ENCODE assay signal across 37 cellular contexts in the genomic region with DNA sequence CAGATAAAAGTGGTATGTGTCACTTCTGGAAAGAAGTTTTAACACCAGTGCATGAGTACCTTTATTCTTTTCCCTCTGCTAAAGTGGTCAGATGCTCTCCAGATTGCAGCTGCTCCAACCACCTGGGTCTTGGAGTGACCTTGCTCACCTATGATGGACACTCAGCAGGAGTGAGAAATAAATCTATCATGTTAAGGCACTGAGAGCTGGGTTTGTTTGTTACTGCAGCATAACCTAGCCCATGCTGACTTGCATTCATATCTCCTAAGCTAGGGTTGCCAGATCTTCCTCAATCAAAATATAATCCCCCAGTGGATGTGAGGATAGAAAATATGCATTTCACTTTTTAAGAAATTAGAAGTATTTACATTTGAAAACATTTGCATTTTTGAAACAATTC.
A peak's percentile ranks its signal among the peaks of the same experiment; 100 is the strongest.
DNase-seq lines count a peak whose midpoint lies in the region; ATAC-seq, FAIRE-seq and TF ChIP-seq lines count a peak whose summit lies in the region.
"Had no signal": no experiment of that assay in that cellular context is flagged by ENCODE, and none has a peak within 500 bp of the region (broad histone marks: within the 10 kb centered on the region; RNA-seq: fewer than 3 reads in every experiment).

No MANE protein-coding gene starts in this region.

- no peak overlapping the region for H3K4me3 Mint-ChIP-seq in GM23338
- H3K4me3 Mint-ChIP-seq: B cell; CD14-positive monocyte; CD4-positive, alpha-beta memory T cell; CD4-positive, alpha-beta T cell; CD4-positive, CD25-positive, alpha-beta regulatory T cell; CD8-positive, alpha-beta memory T cell; CD8-positive, alpha-beta T cell had no signal

- no peaks in the 10 kb centered on the region for H3K27me3 Mint-ChIP-seq in GM23338 (ENCODE audit: insufficient read depth, low read depth, poor library complexity)
- H3K27me3 Mint-ChIP-seq: CD4-positive, CD25-positive, alpha-beta regulatory T cell had no signal

- no peak overlapping the region for H3K4me2 ChIP-seq in HepG2 (ENCODE audit: low read depth, low read length)
- no peak overlapping the region for H3K4me2 ChIP-seq in GM23338
- H3K4me2 ChIP-seq in K562 (ENCODE audit: insufficient read depth, low read length): no peak overlapping the region
- H3K4me2 ChIP-seq: A549; BLaER1; BLaER1 treated with 17β-estradiol and CSF1 and Interleukin-3, amounts not matched to agents 10 nM and 100 nM had no signal

- no peaks in the 10 kb centered on the region for H3F3A ChIP-seq in GM23338 (replicated peaks; ENCODE audit: low read depth)

- H3K27ac ChIP-seq in HepG2 (ENCODE audit: extremely low read length, insufficient read depth, low read length) (no peak overlapping the region), right lobe of liver (no peak overlapping the region), GM23338 (ENCODE audit: low read depth) (no peak overlapping the region), K562 (ENCODE audit: extremely low read depth, low read depth, low read length) (no peak overlapping the region), esophagus muscularis mucosa (replicated peaks in 1 of 4) (no peak overlapping the region)
- H3K27ac ChIP-seq: 22Rv1; A549; BLaER1; BLaER1 treated with 17β-estradiol and CSF1 and Interleukin-3, amounts not matched to agents 10 nM and 100 nM; C4-2B had no signal

- H3K27ac Mint-ChIP-seq in GM23338: no peak overlapping the region
- H3K27ac Mint-ChIP-seq: B cell; CD14-positive monocyte; CD4-positive, alpha-beta memory T cell; CD4-positive, alpha-beta T cell; CD4-positive, CD25-positive, alpha-beta regulatory T cell; CD8-positive, alpha-beta memory T cell; CD8-positive, alpha-beta T cell had no signal

- H3K4me1 ChIP-seq in HepG2 (ENCODE audit: insufficient read depth, low read length) (no peaks in the 10 kb centered on the region), right lobe of liver (no peaks in the 10 kb centered on the region), GM23338 (ENCODE audit: insufficient read depth) (no peaks in the 10 kb centered on the region), K562 (replicated peaks in 1 of 2; ENCODE audit: control insufficient read depth in 2 of 2, insufficient read depth in 2 of 2, low read length in 2 of 2) (no peaks in the 10 kb centered on the region), esophagus muscularis mucosa (no peaks in the 10 kb centered on the region)
- H3K4me1 ChIP-seq: A549, BE2C, Caco-2 had no signal

- no peaks in the 10 kb centered on the region for H3K9me3 ChIP-seq in HepG2 (ENCODE audit: low read length)
- H3K9me3 ChIP-seq in right lobe of liver: no peaks in the 10 kb centered on the region
- no peaks in the 10 kb centered on the region for H3K9me3 ChIP-seq in K562 (replicated peaks; ENCODE audit: control insufficient read depth, insufficient read depth, low read depth, low read length)
- H3K9me3 ChIP-seq in esophagus muscularis mucosa: no peaks in the 10 kb centered on the region
- H3K9me3 ChIP-seq: A549, BE2C, BLaER1, Caco-2 had no signal

- intact Hi-C loops in HepG2 (cut with micrococcal nuclease; ENCODE audit: unreplicated experiment): no loop called here
- intact Hi-C loops in right lobe of liver (cut with DNase I): no loop called here
- intact Hi-C loops in K562 (cut with micrococcal nuclease): no loop called here
- intact Hi-C loops in esophagus muscularis mucosa (cut with DNase I): no loop called here

- H2AFZ ChIP-seq in HepG2 (ENCODE audit: low read length) (no peak overlapping the region), GM23338 (0 out of 2 replicates have a peak overlapping the region, but pooled peaks have one; percentile 45), K562 (ENCODE audit: low read depth, low read length) (no peak overlapping the region)

- POLR2A ChIA-PET in HepG2 (lab: Yijun Ruan, JAX): no interaction called here
- POLR2A ChIA-PET in K562 (lab: Yijun Ruan, JAX): no interaction called here

- no peaks in the 10 kb centered on the region for H3K9me2 ChIP-seq in GM23338 (ENCODE audit: insufficient read depth)

- H3K9ac ChIP-seq in HepG2 (ENCODE audit: insufficient read depth, low read depth, low read length) (no peak overlapping the region), K562 (ENCODE audit: insufficient read depth in 1 of 2, low read depth in 2 of 2, low read length in 2 of 2) (no peak overlapping the region)
- H3K9ac ChIP-seq: BLaER1; BLaER1 treated with 17β-estradiol and CSF1 and Interleukin-3, amounts not matched to agents 10 nM and 100 nM had no signal

- H3K9me3 Mint-ChIP-seq in GM23338: peaks cover 7% of the 10 kb centered on the region; the same call in 2 of the 3 replicates

- in situ Hi-C loops in HepG2 (cut with HindIII; ENCODE audit: extremely low pct_ligation_motif_present, low pct_unique_long_range_greater_than_20kb) (no loop called here), K562 (cut with MboI) (no loop called here)

- H3K36me3 ChIP-seq in HepG2 (replicated peaks in 1 of 2; ENCODE audit: control insufficient read depth in 1 of 2, insufficient read depth in 2 of 2, low read length in 2 of 2) (no peaks in the 10 kb centered on the region), right lobe of liver (no peaks in the 10 kb centered on the region), GM23338 (ENCODE audit: insufficient read depth) (no peaks in the 10 kb centered on the region; the same call in 1 of the 2 replicates), K562 (ENCODE audit: control insufficient read depth, insufficient read depth, low read length) (no peaks in the 10 kb centered on the region), esophagus muscularis mucosa (no peaks in the 10 kb centered on the region)
- H3K36me3 ChIP-seq: BE2C; BLaER1; BLaER1 treated with 17β-estradiol and CSF1 and Interleukin-3, amounts not matched to agents 10 nM and 100 nM had no signal

- DNase-seq in HepG2 (ENCODE audit: low spot score): no peak
- no peak for DNase-seq in right lobe of liver
- DNase-seq in GM23338 (ENCODE audit: low spot score): no peak
- DNase-seq in K562 (ENCODE audit: extremely low read depth in 1 of 4, low spot score in 3 of 4): no peak
- peak; percentile 37 for DNase-seq in esophagus muscularis mucosa (ENCODE audit: extremely low spot score)
- DNase-seq in activated CD8-positive, alpha-beta memory T cell treated with anti-CD3 and anti-CD28 coated beads, Interleukin-2, amount 50 U/mL, for 48 hours: no peak
- no peak for DNase-seq in NCI-H2029 treated with DMSO at 0.1 percent for 48 hours (lab: John Stamatoyannopoulos, UW)
- no peak for DNase-seq in frontal cortex (ENCODE audit: low spot score in 2 of 2)
- DNase-seq: 8988T; ACHN; AML-193; BE2C; C1 segment of cervical spinal cord; Caco-2; Calu3; CD4-positive, alpha-beta memory T cell; CD4-positive, alpha-beta T cell; CD4-positive, CD25-positive, alpha-beta regulatory T cell; CD8-positive, alpha-beta memory T cell; CD8-positive, alpha-beta T cell; COR-L47; DMS 273 treated with DMSO at 0.1 percent for 48 hours; DMS153; DMS53; DMS79; DMS79 treated with DMSO at 0.1 percent for 48 hours; DND-41; EL had no signal

- no peaks in the 10 kb centered on the region; the same call in 1 of the 3 replicates for H3K36me3 Mint-ChIP-seq in GM23338 (ENCODE audit: low read depth)
- H3K36me3 Mint-ChIP-seq: CD14-positive monocyte; CD4-positive, alpha-beta memory T cell; CD4-positive, CD25-positive, alpha-beta regulatory T cell; CD8-positive, alpha-beta memory T cell; CD8-positive, alpha-beta T cell had no signal

- CTCF ChIA-PET in HepG2 (lab: Yijun Ruan, JAX; ENCODE audit: low intra/inter-chr PET ratio, low total read pairs): no interaction called here
- CTCF ChIA-PET in K562 (lab: Yijun Ruan, JAX; ENCODE audit: low intra/inter-chr PET ratio): no interaction called here

- FAIRE-seq in HepG2 (lab: Jason Lieb, UNC) (no peak), K562 (lab: Jason Lieb, UNC) (no peak), frontal cortex (lab: Jason Lieb, UNC) (no peak)
- FAIRE-seq: A204.1, A549, D721Med had no signal

- TF ChIP-seq POLR2A in HepG2 (IDR thresholded peaks at IDR 0.05; ENCODE audit: insufficient read depth in 1 of 2, low read depth in 2 of 2, low read length in 2 of 2): no peak
- no peak for TF ChIP-seq POLR2A in right lobe of liver (IDR thresholded peaks at IDR 0.05)
- TF ChIP-seq POLR2A in K562 (conservative IDR thresholded peaks at IDR 0.05): no peak
- TF ChIP-seq POLR2A in esophagus muscularis mucosa (IDR thresholded peaks at IDR 0.05; ENCODE audit: low read depth): no peak

- no peaks in the 10 kb centered on the region for H3K4me1 Mint-ChIP-seq in GM23338
- H3K4me1 Mint-ChIP-seq: CD14-positive monocyte; CD4-positive, alpha-beta memory T cell; CD4-positive, CD25-positive, alpha-beta regulatory T cell; CD8-positive, alpha-beta memory T cell had no signal

- TF ChIP-seq EP300 in HepG2 (IDR thresholded peaks at IDR 0.05; ENCODE audit: low read depth in 2 of 2, low read length in 2 of 2): no peak
- TF ChIP-seq EP300 in HepG2 (CRISPR knock-in tag; IDR thresholded peaks at IDR 0.05; ENCODE audit: borderline replicate concordance): no peak
- no peak for TF ChIP-seq EP300 in K562 (IDR thresholded peaks at IDR 0.05; ENCODE audit: low read length)
- no peak for TF ChIP-seq EP300 in esophagus muscularis mucosa (IDR thresholded peaks at IDR 0.05)

- no peak for TF ChIP-seq RAD21 in HepG2 (CRISPR knock-in tag; IDR thresholded peaks at IDR 0.05)
- no peak for TF ChIP-seq RAD21 in K562 (CRISPR knock-in tag; conservative IDR thresholded peaks at IDR 0.05 in 1 of 2, IDR thresholded peaks at IDR 0.05 in 1 of 2)

- ATAC-seq in HepG2 (no peak), right lobe of liver (no peak), GM23338 (no peak), K562 (no peak)
- ATAC-seq: A549; CD8-positive, alpha-beta T cell had no signal

- H3K27me3 ChIP-seq in HepG2 (ENCODE audit: control insufficient read depth in 1 of 2, insufficient read depth in 2 of 2, low read length in 2 of 2): peaks cover 0 to 18% of the 10 kb centered on the region in 2 experiments; a peak in 2 of 5 replicates
- no peaks in the 10 kb centered on the region for H3K27me3 ChIP-seq in right lobe of liver
- no peaks in the 10 kb centered on the region for H3K27me3 ChIP-seq in GM23338 (ENCODE audit: insufficient read depth)
- H3K27me3 ChIP-seq in K562 (ENCODE audit: control insufficient read depth in 2 of 2, insufficient read depth in 2 of 2, low read length in 2 of 2): no peaks in the 10 kb centered on the region
- no peaks in the 10 kb centered on the region for H3K27me3 ChIP-seq in esophagus muscularis mucosa
- H3K27me3 ChIP-seq: BLaER1; BLaER1 treated with 17β-estradiol and CSF1 and Interleukin-3, amounts not matched to agents 10 nM and 100 nM had no signal

- H3K79me2 ChIP-seq in HepG2 (ENCODE audit: insufficient read depth, low read length) (no peaks in the 10 kb centered on the region), GM23338 (replicated peaks; ENCODE audit: insufficient read depth) (no peaks in the 10 kb centered on the region), K562 (ENCODE audit: control insufficient read depth, insufficient read depth, low read length) (no peaks in the 10 kb centered on the region)

- BruUV-seq in HepG2 (replicated peaks; lab: Mats Ljungman, UMichigan): no TSS peak
- no TSS peak for BruUV-seq in K562 (replicated peaks; lab: Mats Ljungman, UMichigan)

- H4K20me1 ChIP-seq in HepG2 (ENCODE audit: insufficient read depth, low read length): no peaks in the 10 kb centered on the region
- H4K20me1 ChIP-seq in GM23338 (replicated peaks; ENCODE audit: insufficient read depth): no peaks in the 10 kb centered on the region
- no peaks in the 10 kb centered on the region for H4K20me1 ChIP-seq in K562 (replicated peaks; ENCODE audit: control insufficient read depth, insufficient read depth, low read length)
- H4K20me1 ChIP-seq: BLaER1; BLaER1 treated with 17β-estradiol and CSF1 and Interleukin-3, amounts not matched to agents 10 nM and 100 nM had no signal

- H3K9me1 ChIP-seq in K562 (ENCODE audit: control insufficient read depth, insufficient read depth, low read length): no peaks in the 10 kb centered on the region

- TF ChIP-seq CTCF in HepG2 (CRISPR knock-in tag; IDR thresholded peaks at IDR 0.05) (no peak), right lobe of liver (IDR thresholded peaks at IDR 0.05) (no peak), GM23338 (conservative IDR thresholded peaks at IDR 0.05; ENCODE audit: low read depth in 2 of 2) (no peak), K562 (IDR thresholded peaks at IDR 0.05 in 2 of 3, conservative IDR thresholded peaks at IDR 0.05 in 1 of 3; ENCODE audit: insufficient read depth in 2 of 3, low read depth in 1 of 3, low read length in 3 of 3) (no peak), esophagus muscularis mucosa (IDR thresholded peaks at IDR 0.05) (no peak)

- H3K4me3 ChIP-seq in HepG2 (replicated peaks in 1 of 3; ENCODE audit: insufficient read depth in 1 of 3, low read depth in 2 of 3, low read length in 3 of 3): no peak overlapping the region
- no peak overlapping the region for H3K4me3 ChIP-seq in right lobe of liver
- H3K4me3 ChIP-seq in GM23338: no peak overlapping the region
- no peak overlapping the region for H3K4me3 ChIP-seq in K562
- H3K4me3 ChIP-seq in esophagus muscularis mucosa: no peak overlapping the region
- H3K4me3 ChIP-seq: A549; BLaER1; BLaER1 treated with 17β-estradiol and CSF1 and Interleukin-3, amounts not matched to agents 10 nM and 100 nM had no signal

Comparison
In these comparisons a context has a peak if more than half of its experiments do, and no peak if none do; other contexts are left out.
1. Of the 241 proteins assayed by ChIP-seq in both HepG2 and K562: peak only in HepG2: none; only in K562: none; in both: ZNF12; in neither: 240.